8 cellular contexts compared by ENCODE assay signal in the genomic region with DNA sequence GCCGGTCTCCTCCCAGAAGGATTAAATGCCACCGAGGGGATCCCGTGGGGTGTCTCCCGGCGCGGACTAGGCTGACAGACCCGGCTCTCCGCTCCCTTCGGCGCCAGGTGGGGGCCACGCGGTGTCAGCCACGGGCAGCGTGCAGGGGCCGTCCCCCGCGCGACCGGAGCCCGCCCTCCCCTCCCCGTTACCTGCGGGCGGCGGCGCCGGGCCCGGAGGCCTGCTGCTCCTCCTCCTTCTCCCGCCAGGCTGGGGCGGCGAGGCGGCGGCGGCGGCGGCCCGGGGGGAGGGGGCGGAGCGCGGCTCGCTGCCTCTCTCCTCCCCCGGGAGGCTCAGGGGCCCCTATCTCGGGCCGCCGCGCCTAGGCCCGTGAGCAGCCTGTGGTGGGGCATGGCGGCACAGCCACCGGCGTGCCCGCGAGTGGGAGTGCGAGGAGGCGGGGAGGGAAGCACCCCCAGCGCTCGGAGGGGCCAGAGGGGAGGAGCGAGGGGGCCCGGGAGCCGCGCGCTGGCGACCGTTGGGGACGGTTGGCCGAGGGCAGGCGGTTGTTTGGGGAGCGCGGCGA. TPM values are rescaled to one million over a fixed set of nuclear protein-coding genes. Genes with fewer than 3 reads are reported as not detected.
DNase-seq lines count a peak whose midpoint lies in the region; ATAC-seq and TF ChIP-seq lines count a peak whose summit lies in the region.

No MANE protein-coding gene starts in this region.

- peak overlapping the region; percentile 95 for H3K4me3 ChIP-seq in endodermal cell (ENCODE audit: low read length)

- H3K27me3 Mint-ChIP-seq in endodermal cell (ENCODE audit: insufficient read depth) = no peaks in the 10 kb centered on the region

- peak overlapping the region; percentile 60 for H3K9ac ChIP-seq in endodermal cell (ENCODE audit: extremely low read depth, low read length, poor library complexity, severe bottlenecking)

- H3K36me3 Mint-ChIP-seq in endodermal cell (ENCODE audit: low read depth) = peaks cover 2% of the 10 kb centered on the region

- no peak for TF ChIP-seq CTCF in endodermal cell (conservative IDR thresholded peaks at IDR 0.05)

- peak overlapping the region; percentile 88 for H3K27ac ChIP-seq in endodermal cell (ENCODE audit: low read depth, low read length)

- H3K9me3 ChIP-seq in endodermal cell (ENCODE audit: control insufficient read depth, low read length) = peaks cover 4% of the 10 kb centered on the region

- H3K9me3 Mint-ChIP-seq in endodermal cell = peaks cover 4% of the 10 kb centered on the region

- H3K4me1 ChIP-seq in endodermal cell (ENCODE audit: control insufficient read depth, insufficient read depth, low read length) = peaks cover 12% of the 10 kb centered on the region

- no peaks in the 10 kb centered on the region for H3K36me3 ChIP-seq in endodermal cell (ENCODE audit: control insufficient read depth, insufficient read depth, low read length)

- peak; percentile 46 for ATAC-seq in HG02870 (IDR thresholded peaks at IDR 0.05; ENCODE audit: unreplicated experiment)

- peak overlapping the region; percentile 83 for H3K4me3 Mint-ChIP-seq in endodermal cell

- DNase-seq in SHP77 (lab: John Stamatoyannopoulos, UW) (peak; percentile 65 to 74), SHP77 treated with DMSO at 0.1 percent for 48 hours (lab: John Stamatoyannopoulos, UW) (no peak), NCI-H2171 treated with DMSO at 0.1 percent for 48 hours (lab: John Stamatoyannopoulos, UW) (peak; percentile 75), endodermal cell (peak; percentile 85), middle frontal gyrus (ENCODE audit: extremely low spot score, low spot score) (peak; percentile 4)
- DNase-seq in activated CD8-positive, alpha-beta memory T cell treated with anti-CD3 and anti-CD28 coated beads for 4 hours (ENCODE audit: low read depth in 2 of 2) = peak; percentile 35 to 47
- DNase-seq in stimulated activated CD8-positive, alpha-beta memory T cell treated with anti-CD3 and anti-CD28 coated beads, Interleukin-4, amount 100 ng/mL, for 1 hour (ENCODE audit: low read depth in 2 of 2, low spot score in 1 of 2) = peak; percentile 24 to 45

- H3K4me1 Mint-ChIP-seq in endodermal cell = peaks cover 49% of the 10 kb centered on the region

- 0% methylated on average over 60 of the region's 68 CpGs; no CpG with 5 or more reads in 1 of the 2 experiments for WGBS in endodermal cell (ENCODE audit: insufficient coverage in 1 of 2, insufficient read length in 1 of 2), 2 experiments

- no peaks in the 10 kb centered on the region for H3K27me3 ChIP-seq in endodermal cell (ENCODE audit: control insufficient read depth, insufficient read depth, low read length, poor library complexity, severe bottlenecking)

- no peak overlapping the region for H3K27ac Mint-ChIP-seq in endodermal cell

RNA-seq across cellular contexts. Expression of gene ZBTB44, which starts 0.5 kb away (rescaled TPM):
- 10 to 100 TPM; 66.1 to 69.2 TPM for total RNA-seq in endodermal cell
- polyA plus RNA-seq in endodermal cell (2013, experiment 1 of 2) = 25.8 TPM
- 24.9 TPM for polyA plus RNA-seq in endodermal cell (2013, experiment 2 of 2)
